Comparison of ENCODE assay signal across 1 cellular context in the genomic region with DNA sequence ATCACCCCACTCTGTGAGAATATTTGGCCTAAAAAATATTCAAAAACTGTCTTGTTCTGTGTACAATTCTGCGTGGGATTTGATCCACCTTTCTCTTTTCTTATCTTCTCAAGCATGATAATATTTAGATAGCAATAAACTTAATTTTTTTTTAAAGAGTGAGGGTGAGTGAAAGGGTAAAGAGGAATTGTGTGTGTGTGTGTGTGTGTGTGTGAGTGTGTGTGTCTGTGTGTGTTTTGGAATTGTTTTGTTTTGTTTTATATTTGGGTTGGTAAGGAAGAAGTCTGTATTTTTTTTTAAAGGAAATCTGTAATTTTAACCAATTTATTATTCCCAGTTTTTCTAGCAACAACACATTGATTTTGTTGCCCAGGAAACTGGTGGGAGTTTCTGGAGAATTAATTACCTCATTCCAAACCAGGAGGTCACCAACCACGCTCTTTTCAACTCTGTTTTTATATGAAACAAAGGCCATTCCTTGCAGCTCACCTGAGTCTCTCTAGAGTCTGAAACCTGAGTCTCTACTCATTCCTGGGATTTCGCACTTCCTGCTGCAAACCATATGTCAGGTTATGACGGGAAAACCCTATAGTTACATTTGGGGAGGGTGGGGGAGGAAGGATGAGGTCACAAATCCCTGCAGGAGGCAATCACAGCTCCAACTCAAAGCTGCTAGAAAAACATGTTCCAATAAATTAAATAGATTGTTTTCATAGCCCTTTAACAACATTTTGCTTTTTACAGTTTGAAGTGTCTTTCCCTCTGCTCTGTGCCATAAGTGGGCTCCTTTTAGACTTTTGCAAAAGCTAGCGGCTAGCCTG.
TF ChIP-seq lines count a peak whose summit lies in the region.

No MANE protein-coding gene starts in this region.

TF ChIP-seq in H1, 55 proteins besides CTCF, POLR2A, EP300 and RAD21:
- TF ChIP-seq FOSL1 (IDR thresholded peaks at IDR 0.05; ENCODE audit: insufficient read depth, low read depth, low read length) (no peak), SRF (IDR thresholded peaks at IDR 0.05; ENCODE audit: low read depth, low read length) (no peak), CREB1 (IDR thresholded peaks at IDR 0.05) (peak; percentile 73), POLR2AphosphoS5 (IDR thresholded peaks at IDR 0.05; ENCODE audit: low read depth, low read length) (no peak), EGR1 (IDR thresholded peaks at IDR 0.05; ENCODE audit: borderline replicate concordance, low read depth, low read length) (no peak), SP2 (IDR thresholded peaks at IDR 0.05; ENCODE audit: low read length) (no peak), SIRT6 (IDR thresholded peaks at IDR 0.05; ENCODE audit: low read length) (no peak), JUN (IDR thresholded peaks at IDR 0.05; ENCODE audit: low read depth, low read length) (no peak), TAF1 (IDR thresholded peaks at IDR 0.05; ENCODE audit: low read depth, low read length) (0 out of 2 replicates have a peak, but pooled peaks have one; percentile 16), CHD1 (IDR thresholded peaks at IDR 0.05; ENCODE audit: low read depth, low read length) (no peak), SIX5 (IDR thresholded peaks at IDR 0.05; ENCODE audit: low read depth, low read length) (no peak), JUND (IDR thresholded peaks at IDR 0.05; ENCODE audit: low read length) (peak; percentile 52; the same call in 1 of the 2 replicates), RFX5 (IDR thresholded peaks at IDR 0.05; ENCODE audit: borderline replicate concordance, low read depth, low read length) (no peak), GABPA (IDR thresholded peaks at IDR 0.05; ENCODE audit: borderline replicate concordance, insufficient read depth, low read length) (no peak), GTF2F1 (IDR thresholded peaks at IDR 0.05; ENCODE audit: borderline replicate concordance, low read depth, low read length) (no peak), KDM4A (IDR thresholded peaks at IDR 0.05; ENCODE audit: low read depth, low read length, severe bottlenecking) (no peak), SIN3A (conservative IDR thresholded peaks at IDR 0.05 in 1 of 2, IDR thresholded peaks at IDR 0.05 in 1 of 2; ENCODE audit: low read depth in 1 of 2, low read length in 2 of 2) (no peak), CEBPB (IDR thresholded peaks at IDR 0.05; ENCODE audit: low read depth, low read length) (no peak), BCL11A (IDR thresholded peaks at IDR 0.05; ENCODE audit: low read depth in 2 of 2, low read length in 2 of 2) (no peak), CBX8 (IDR thresholded peaks at IDR 0.05; ENCODE audit: borderline replicate concordance, low read depth, low read length) (no peak), KDM1A (IDR thresholded peaks at IDR 0.05; ENCODE audit: borderline replicate concordance, low read length) (no peak)
- TF ChIP-seq, protein P1, sequence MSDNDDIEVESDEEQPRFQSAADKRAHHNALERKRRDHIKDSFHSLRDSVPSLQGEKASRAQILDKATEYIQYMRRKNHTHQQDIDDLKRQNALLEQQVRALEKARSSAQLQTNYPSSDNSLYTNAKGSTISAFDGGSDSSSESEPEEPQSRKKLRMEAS (IDR thresholded peaks at IDR 0.05): no peak
- TF ChIP-seq, protein P2, sequence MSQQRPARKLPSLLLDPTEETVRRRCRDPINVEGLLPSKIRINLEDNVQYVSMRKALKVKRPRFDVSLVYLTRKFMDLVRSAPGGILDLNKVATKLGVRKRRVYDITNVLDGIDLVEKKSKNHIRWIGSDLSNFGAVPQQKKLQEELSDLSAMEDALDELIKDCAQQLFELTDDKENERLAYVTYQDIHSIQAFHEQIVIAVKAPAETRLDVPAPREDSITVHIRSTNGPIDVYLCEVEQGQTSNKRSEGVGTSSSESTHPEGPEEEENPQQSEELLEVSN (IDR thresholded peaks at IDR 0.05): no peak
- TF ChIP-seq, protein P3, sequence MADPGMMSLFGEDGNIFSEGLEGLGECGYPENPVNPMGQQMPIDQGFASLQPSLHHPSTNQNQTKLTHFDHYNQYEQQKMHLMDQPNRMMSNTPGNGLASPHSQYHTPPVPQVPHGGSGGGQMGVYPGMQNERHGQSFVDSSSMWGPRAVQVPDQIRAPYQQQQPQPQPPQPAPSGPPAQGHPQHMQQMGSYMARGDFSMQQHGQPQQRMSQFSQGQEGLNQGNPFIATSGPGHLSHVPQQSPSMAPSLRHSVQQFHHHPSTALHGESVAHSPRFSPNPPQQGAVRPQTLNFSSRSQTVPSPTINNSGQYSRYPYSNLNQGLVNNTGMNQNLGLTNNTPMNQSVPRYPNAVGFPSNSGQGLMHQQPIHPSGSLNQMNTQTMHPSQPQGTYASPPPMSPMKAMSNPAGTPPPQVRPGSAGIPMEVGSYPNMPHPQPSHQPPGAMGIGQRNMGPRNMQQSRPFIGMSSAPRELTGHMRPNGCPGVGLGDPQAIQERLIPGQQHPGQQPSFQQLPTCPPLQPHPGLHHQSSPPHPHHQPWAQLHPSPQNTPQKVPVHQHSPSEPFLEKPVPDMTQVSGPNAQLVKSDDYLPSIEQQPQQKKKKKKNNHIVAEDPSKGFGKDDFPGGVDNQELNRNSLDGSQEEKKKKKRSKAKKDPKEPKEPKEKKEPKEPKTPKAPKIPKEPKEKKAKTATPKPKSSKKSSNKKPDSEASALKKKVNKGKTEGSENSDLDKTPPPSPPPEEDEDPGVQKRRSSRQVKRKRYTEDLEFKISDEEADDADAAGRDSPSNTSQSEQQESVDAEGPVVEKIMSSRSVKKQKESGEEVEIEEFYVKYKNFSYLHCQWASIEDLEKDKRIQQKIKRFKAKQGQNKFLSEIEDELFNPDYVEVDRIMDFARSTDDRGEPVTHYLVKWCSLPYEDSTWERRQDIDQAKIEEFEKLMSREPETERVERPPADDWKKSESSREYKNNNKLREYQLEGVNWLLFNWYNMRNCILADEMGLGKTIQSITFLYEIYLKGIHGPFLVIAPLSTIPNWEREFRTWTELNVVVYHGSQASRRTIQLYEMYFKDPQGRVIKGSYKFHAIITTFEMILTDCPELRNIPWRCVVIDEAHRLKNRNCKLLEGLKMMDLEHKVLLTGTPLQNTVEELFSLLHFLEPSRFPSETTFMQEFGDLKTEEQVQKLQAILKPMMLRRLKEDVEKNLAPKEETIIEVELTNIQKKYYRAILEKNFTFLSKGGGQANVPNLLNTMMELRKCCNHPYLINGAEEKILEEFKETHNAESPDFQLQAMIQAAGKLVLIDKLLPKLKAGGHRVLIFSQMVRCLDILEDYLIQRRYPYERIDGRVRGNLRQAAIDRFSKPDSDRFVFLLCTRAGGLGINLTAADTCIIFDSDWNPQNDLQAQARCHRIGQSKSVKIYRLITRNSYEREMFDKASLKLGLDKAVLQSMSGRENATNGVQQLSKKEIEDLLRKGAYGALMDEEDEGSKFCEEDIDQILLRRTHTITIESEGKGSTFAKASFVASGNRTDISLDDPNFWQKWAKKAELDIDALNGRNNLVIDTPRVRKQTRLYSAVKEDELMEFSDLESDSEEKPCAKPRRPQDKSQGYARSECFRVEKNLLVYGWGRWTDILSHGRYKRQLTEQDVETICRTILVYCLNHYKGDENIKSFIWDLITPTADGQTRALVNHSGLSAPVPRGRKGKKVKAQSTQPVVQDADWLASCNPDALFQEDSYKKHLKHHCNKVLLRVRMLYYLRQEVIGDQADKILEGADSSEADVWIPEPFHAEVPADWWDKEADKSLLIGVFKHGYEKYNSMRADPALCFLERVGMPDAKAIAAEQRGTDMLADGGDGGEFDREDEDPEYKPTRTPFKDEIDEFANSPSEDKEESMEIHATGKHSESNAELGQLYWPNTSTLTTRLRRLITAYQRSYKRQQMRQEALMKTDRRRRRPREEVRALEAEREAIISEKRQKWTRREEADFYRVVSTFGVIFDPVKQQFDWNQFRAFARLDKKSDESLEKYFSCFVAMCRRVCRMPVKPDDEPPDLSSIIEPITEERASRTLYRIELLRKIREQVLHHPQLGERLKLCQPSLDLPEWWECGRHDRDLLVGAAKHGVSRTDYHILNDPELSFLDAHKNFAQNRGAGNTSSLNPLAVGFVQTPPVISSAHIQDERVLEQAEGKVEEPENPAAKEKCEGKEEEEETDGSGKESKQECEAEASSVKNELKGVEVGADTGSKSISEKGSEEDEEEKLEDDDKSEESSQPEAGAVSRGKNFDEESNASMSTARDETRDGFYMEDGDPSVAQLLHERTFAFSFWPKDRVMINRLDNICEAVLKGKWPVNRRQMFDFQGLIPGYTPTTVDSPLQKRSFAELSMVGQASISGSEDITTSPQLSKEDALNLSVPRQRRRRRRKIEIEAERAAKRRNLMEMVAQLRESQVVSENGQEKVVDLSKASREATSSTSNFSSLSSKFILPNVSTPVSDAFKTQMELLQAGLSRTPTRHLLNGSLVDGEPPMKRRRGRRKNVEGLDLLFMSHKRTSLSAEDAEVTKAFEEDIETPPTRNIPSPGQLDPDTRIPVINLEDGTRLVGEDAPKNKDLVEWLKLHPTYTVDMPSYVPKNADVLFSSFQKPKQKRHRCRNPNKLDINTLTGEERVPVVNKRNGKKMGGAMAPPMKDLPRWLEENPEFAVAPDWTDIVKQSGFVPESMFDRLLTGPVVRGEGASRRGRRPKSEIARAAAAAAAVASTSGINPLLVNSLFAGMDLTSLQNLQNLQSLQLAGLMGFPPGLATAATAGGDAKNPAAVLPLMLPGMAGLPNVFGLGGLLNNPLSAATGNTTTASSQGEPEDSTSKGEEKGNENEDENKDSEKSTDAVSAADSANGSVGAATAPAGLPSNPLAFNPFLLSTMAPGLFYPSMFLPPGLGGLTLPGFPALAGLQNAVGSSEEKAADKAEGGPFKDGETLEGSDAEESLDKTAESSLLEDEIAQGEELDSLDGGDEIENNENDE (IDR thresholded peaks at IDR 0.05; ENCODE audit: insufficient replicate concordance, low read length): no peak
